ENCODE assay signal across 20 cellular contexts in the genomic region with DNA sequence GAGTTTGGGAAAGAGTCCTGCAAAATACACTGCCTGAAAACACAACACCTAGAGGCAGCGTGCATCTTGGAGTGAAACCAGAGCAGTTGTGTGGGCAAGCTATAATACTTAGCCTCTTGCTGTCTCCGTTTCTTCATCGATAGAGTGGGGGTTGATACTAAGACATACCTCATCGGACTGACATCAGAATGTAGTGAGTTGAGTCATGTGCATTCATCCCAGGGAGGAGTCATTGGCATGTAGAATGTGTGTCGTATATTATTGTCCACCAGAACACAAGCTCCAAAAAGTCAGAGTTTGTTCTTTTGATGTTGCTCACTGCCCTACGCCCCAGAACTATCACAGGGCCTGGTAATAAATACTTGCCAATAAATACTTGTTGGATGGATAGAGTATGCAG. TPM values are rescaled to one million over a fixed set of nuclear protein-coding genes. Genes with fewer than 3 reads are reported as not detected.
DNase-seq lines count a peak whose midpoint lies in the region; ATAC-seq, FAIRE-seq and TF ChIP-seq lines count a peak whose summit lies in the region.
"Had no signal": no experiment of that assay in that cellular context is flagged by ENCODE, and none has a peak within 500 bp of the region (broad histone marks: within the 10 kb centered on the region; RNA-seq: fewer than 3 reads in every experiment).

No MANE protein-coding gene starts in this region.

- no peaks in the 10 kb centered on the region for H3K4me1 Mint-ChIP-seq in CD8-positive, alpha-beta T cell (ENCODE audit: low read depth)
- H3K4me1 Mint-ChIP-seq: activated CD4-positive, alpha-beta T cell treated with anti-CD3 and anti-CD28 coated beads, Interleukin-2, amount 10 ng/mL, durations not matched to agents 7 days and 5 days; immature natural killer cell had no signal

- no peaks in the 10 kb centered on the region for H3K36me3 ChIP-seq in fibroblast of lung (ENCODE audit: control insufficient read depth, insufficient read depth, low read length)
- no peaks in the 10 kb centered on the region for H3K36me3 ChIP-seq in CD8-positive, alpha-beta T cell (ENCODE audit: insufficient read depth, low read length)
- no peaks in the 10 kb centered on the region for H3K36me3 ChIP-seq in mucosa of descending colon (ENCODE audit: low read depth)
- H3K36me3 ChIP-seq: upper lobe of left lung had no signal

- no peak overlapping the region for H3K9ac ChIP-seq in fibroblast of lung (ENCODE audit: insufficient read depth, low read length)

- peaks cover 2% of the 10 kb centered on the region for H3K4me1 ChIP-seq in fibroblast of lung (ENCODE audit: control insufficient read depth, extremely low read depth, insufficient read depth, low read length)
- H3K4me1 ChIP-seq in CD8-positive, alpha-beta T cell (ENCODE audit: insufficient read depth, low read length): no peaks in the 10 kb centered on the region
- no peaks in the 10 kb centered on the region for H3K4me1 ChIP-seq in mucosa of descending colon (ENCODE audit: low read depth)
- H3K4me1 ChIP-seq: upper lobe of left lung had no signal

- no peaks in the 10 kb centered on the region for H3K27me3 ChIP-seq in fibroblast of lung (ENCODE audit: control insufficient read depth, insufficient read depth, low read length)
- no peaks in the 10 kb centered on the region for H3K27me3 ChIP-seq in CD8-positive, alpha-beta T cell (ENCODE audit: insufficient read depth, low read length)
- H3K27me3 ChIP-seq: upper lobe of left lung had no signal

- CTCF ChIA-PET in CD8-positive, alpha-beta T cell (lab: Charles Lee): no interaction called here

- no peaks in the 10 kb centered on the region for H3K79me2 ChIP-seq in fibroblast of lung (ENCODE audit: control insufficient read depth, insufficient read depth, low read length)

- H3K9me3 Mint-ChIP-seq in CD8-positive, alpha-beta T cell: no peaks in the 10 kb centered on the region
- H3K9me3 Mint-ChIP-seq: activated CD4-positive, alpha-beta T cell treated with anti-CD3 and anti-CD28 coated beads, Interleukin-2, amount 10 ng/mL, durations not matched to agents 7 days and 5 days had no signal

- no peak overlapping the region for H2AFZ ChIP-seq in fibroblast of lung (ENCODE audit: low read length)

- H3K4me3 ChIP-seq in AG10803 (ENCODE audit: low read length): no peak overlapping the region
- no peak overlapping the region for H3K4me3 ChIP-seq in fibroblast of lung (replicated peaks in 1 of 4; ENCODE audit: control extremely low read depth in 1 of 4, insufficient read depth in 1 of 4, low read depth in 3 of 4, low read length in 4 of 4)
- no peak overlapping the region for H3K4me3 ChIP-seq in CD8-positive, alpha-beta T cell (ENCODE audit: low read depth, low read length)
- H3K4me3 ChIP-seq in mucosa of descending colon: no peak overlapping the region
- H3K4me3 ChIP-seq: upper lobe of left lung had no signal

- no peak overlapping the region for H3K4me2 ChIP-seq in fibroblast of lung (ENCODE audit: extremely low read depth, insufficient read depth, low read length)

- H3K27ac ChIP-seq in fibroblast of lung (ENCODE audit: insufficient read depth, low read length): no peak overlapping the region
- H3K27ac ChIP-seq in CD8-positive, alpha-beta T cell (ENCODE audit: low read depth, low read length): no peak overlapping the region
- H3K27ac ChIP-seq: HL-60, upper lobe of left lung had no signal

- H3K36me3 Mint-ChIP-seq in CD8-positive, alpha-beta T cell: no peaks in the 10 kb centered on the region
- H3K36me3 Mint-ChIP-seq: immature natural killer cell had no signal

- peaks cover 3% of the 10 kb centered on the region for H3K27me3 Mint-ChIP-seq in CD8-positive, alpha-beta T cell (ENCODE audit: low read depth)
- H3K27me3 Mint-ChIP-seq: activated CD4-positive, alpha-beta T cell treated with anti-CD3 and anti-CD28 coated beads, Interleukin-2, amount 10 ng/mL, durations not matched to agents 7 days and 5 days had no signal

- POLR2A ChIA-PET in CD8-positive, alpha-beta T cell (lab: Charles Lee): no interaction called here

- no peak for FAIRE-seq in RCC 7860 (lab: Jason Lieb, UNC)

- TF ChIP-seq CTCF in AG10803 (conservative IDR thresholded peaks at IDR 0.05; ENCODE audit: low read length): no peak
- TF ChIP-seq CTCF in fibroblast of lung (conservative IDR thresholded peaks at IDR 0.05 in 1 of 2, IDR thresholded peaks at IDR 0.05 in 1 of 2; ENCODE audit: low read depth in 1 of 2, low read length in 2 of 2): no peak
- TF ChIP-seq CTCF in CD8-positive, alpha-beta T cell (IDR thresholded peaks at IDR 0.05): no peak
- TF ChIP-seq CTCF in mucosa of descending colon (IDR thresholded peaks at IDR 0.05): no peak

- intact Hi-C loops in CD8-positive, alpha-beta T cell (cut with DNase I, micrococcal nuclease): no loop called here
- intact Hi-C loops in mucosa of descending colon (cut with DNase I, micrococcal nuclease): no loop called here
- intact Hi-C loops in left ventricle myocardium superior (cut with micrococcal nuclease): no loop called here

- no peaks in the 10 kb centered on the region for H4K20me1 ChIP-seq in fibroblast of lung (ENCODE audit: control insufficient read depth, extremely low read depth, insufficient read depth, low read length)

- no peak overlapping the region for H3K27ac Mint-ChIP-seq in CD8-positive, alpha-beta T cell
- H3K27ac Mint-ChIP-seq: activated CD4-positive, alpha-beta T cell treated with anti-CD3 and anti-CD28 coated beads, Interleukin-2, amount 10 ng/mL, durations not matched to agents 7 days and 5 days; immature natural killer cell had no signal

- DNase-seq in AG10803 (ENCODE audit: low read depth) (peak; percentile 76), RCC 7860 (ENCODE audit: low spot score) (peak; percentile 71), fibroblast of lung (ENCODE audit: low read depth in 2 of 2) (peak; percentile 11 to 93), non-pigmented ciliary epithelial cell (ENCODE audit: low read depth) (peak; percentile 77), mucosa of descending colon (no peak), left ventricle myocardium superior (no peak)
- DNase-seq in CD8-positive, alpha-beta T cell: no peak
- DNase-seq: activated CD4-positive, alpha-beta T cell treated with anti-CD3 and anti-CD28 coated beads, Interleukin-2, amount 10 ng/mL, durations not matched to agents 7 days and 5 days; activated naive CD4-positive, alpha-beta T cell treated with anti-CD3 and anti-CD28 coated beads, Interleukin-2, amount 50 U/mL, for 16 hours; caudate nucleus; effector CD8-positive, alpha-beta T cell; immature natural killer cell; midbrain; NCI-H146; occipital lobe; stimulated activated naive CD4-positive, alpha-beta T cell; upper lobe of left lung had no signal

- no peak for ATAC-seq in CD8-positive, alpha-beta T cell
- ATAC-seq in HG03135 (IDR thresholded peaks at IDR 0.05; ENCODE audit: unreplicated experiment) (no peak), mucosa of descending colon (no peak), left ventricle myocardium superior (no peak)

- no peak overlapping the region for H3K4me3 Mint-ChIP-seq in CD8-positive, alpha-beta T cell
- H3K4me3 Mint-ChIP-seq: activated CD4-positive, alpha-beta T cell treated with anti-CD3 and anti-CD28 coated beads, Interleukin-2, amount 10 ng/mL, durations not matched to agents 7 days and 5 days; immature natural killer cell had no signal

- H3K9me3 ChIP-seq in fibroblast of lung (ENCODE audit: control insufficient read depth, insufficient read depth, low read depth, low read length) (no peaks in the 10 kb centered on the region), mucosa of descending colon (no peaks in the 10 kb centered on the region)
- H3K9me3 ChIP-seq in CD8-positive, alpha-beta T cell (ENCODE audit: low read length): no peaks in the 10 kb centered on the region
- H3K9me3 ChIP-seq: upper lobe of left lung had no signal

RNA-seq across cellular contexts. Expression of a gene that starts 4.3 kb away (rescaled TPM):
- total RNA-seq in fibroblast of lung (not detected in 2 replicates), mucosa of descending colon (under 1 TPM in 1 of 3 donors, not detected in 2; 0.36 TPM), left ventricle myocardium superior (not detected)
- not detected in 2 replicates for polyA plus RNA-seq in fibroblast of lung
- polyA plus RNA-seq in fibroblast of lung (2012): not detected in 2 replicates
- polyA minus RNA-seq in fibroblast of lung (ENCODE audit: low replicate concordance): not detected in 2 replicates
- total RNA-seq in CD8-positive, alpha-beta T cell: not detected
- total RNA-seq: activated CD4-positive, alpha-beta T cell treated with anti-CD3 and anti-CD28 coated beads, Interleukin-2, amount 10 ng/mL, durations not matched to agents 7 days and 5 days; occipital lobe; SK-MEL-5 had no signal
- polyA plus RNA-seq: immature natural killer cell had no signal

Comparison
In these comparisons a context has a peak if more than half of its experiments do, and no peak if none do; other contexts are left out.
1. DNase-seq: peak in AG10803 (single experiment), RCC 7860 (single experiment), fibroblast of lung (2 of 2) and non-pigmented ciliary epithelial cell (single experiment); none in CD8-positive, alpha-beta T cell (0 of 7), mucosa of descending colon (0 of 3) and left ventricle myocardium superior (single experiment).